In the genomic region with DNA sequence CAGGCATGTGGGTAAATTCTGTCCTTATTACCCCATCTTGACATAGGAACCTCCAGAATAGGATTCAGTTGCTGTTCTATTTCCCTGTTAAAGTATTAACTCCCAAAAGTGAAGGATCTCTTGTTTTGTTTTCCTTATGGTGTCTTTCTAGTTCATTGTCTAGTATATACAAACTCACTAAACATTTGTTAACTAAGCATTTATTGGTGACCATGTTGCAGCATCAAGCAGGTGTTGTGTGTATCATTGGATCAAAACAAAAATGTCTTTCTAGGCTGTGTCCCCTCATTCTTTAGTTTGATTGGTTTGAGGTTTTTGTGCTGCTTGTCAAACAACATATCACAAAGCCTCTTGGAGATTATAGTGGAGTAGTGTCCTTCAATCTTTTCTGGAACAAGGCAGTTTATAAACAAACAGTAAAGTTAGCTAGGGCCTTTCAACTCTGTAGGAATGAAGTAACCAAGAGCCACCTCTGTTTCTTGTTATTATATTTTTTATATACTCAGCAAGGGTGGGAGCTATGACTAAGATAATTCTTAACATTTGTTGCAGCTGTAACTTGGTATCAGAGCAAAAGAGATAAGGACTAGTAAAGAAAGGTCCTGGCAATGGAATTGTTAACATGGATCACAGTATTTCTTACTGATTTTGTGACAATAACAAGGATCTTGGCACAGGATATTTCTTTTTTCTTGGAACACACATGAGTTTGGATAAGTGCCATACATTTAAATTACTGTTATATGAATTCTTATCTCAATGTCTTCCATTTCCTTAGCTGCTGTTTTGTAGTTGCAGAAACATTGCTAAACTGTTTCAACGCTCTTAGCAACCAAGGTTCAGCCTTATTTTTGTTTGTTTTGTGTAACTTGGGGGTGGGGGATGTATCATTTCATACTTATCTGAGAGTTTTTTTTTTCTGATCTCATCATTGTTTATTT, we compare ENCODE assay signal across 9 cellular contexts. TPM values are rescaled to one million over a fixed set of nuclear protein-coding genes. Genes with fewer than 3 reads are reported as not detected.
A peak's percentile ranks its signal among the peaks of the same experiment; 100 is the strongest.
DNase-seq lines count a peak whose midpoint lies in the region; ATAC-seq and TF ChIP-seq lines count a peak whose summit lies in the region.
"Had no signal": no experiment of that assay in that cellular context is flagged by ENCODE, and none has a peak within 500 bp of the region (broad histone marks: within the 10 kb centered on the region; RNA-seq: fewer than 3 reads in every experiment).

No MANE protein-coding gene starts in this region.

- H3K36me3 Mint-ChIP-seq in activated T-helper 2 cell treated with anti-CD3 and anti-CD28 coated beads, Interferon-gamma antibody, Interleukin-2, Interleukin-4, amounts not matched to agents 10 μg/mL and 5 μg/mL and 100 μg/mL, durations not matched to agents 14 hours and 24 hours and 36 hours (ENCODE audit: low read depth) = peaks cover 35% of the 10 kb centered on the region

- no peaks in the 10 kb centered on the region for H3K27me3 Mint-ChIP-seq in activated T-helper 2 cell treated with anti-CD3 and anti-CD28 coated beads, Interferon-gamma antibody, Interleukin-2, Interleukin-4, amounts not matched to agents 10 μg/mL and 5 μg/mL and 100 μg/mL, durations not matched to agents 14 hours and 24 hours and 36 hours (ENCODE audit: low read depth)

- WGBS in GM23248 (ENCODE audit: low coverage in 1 of 2, low lambda C conversion rate in 2 of 2, missing lambda C conversion rate in 2 of 2), 2 experiments = 24 to 45% methylated on average over 1 of the region's 1 CpG
- WGBS in heart right ventricle, 2 donors = 25 to 28% methylated on average over 1 of the region's 1 CpG

- H3K4me1 Mint-ChIP-seq in activated T-helper 2 cell treated with anti-CD3 and anti-CD28 coated beads, Interferon-gamma antibody, Interleukin-2, Interleukin-4, amounts not matched to agents 10 μg/mL and 5 μg/mL and 100 μg/mL, durations not matched to agents 14 hours and 24 hours and 36 hours (ENCODE audit: low read depth) = peaks cover 11% of the 10 kb centered on the region

- peak overlapping the region; percentile 26 for H3K4me2 ChIP-seq in GM23248 (ENCODE audit: unreplicated experiment)

- no peaks in the 10 kb centered on the region for H3K27me3 ChIP-seq in GM23248 (replicated peaks; ENCODE audit: insufficient read depth)
- H3K27me3 ChIP-seq in heart right ventricle = no peaks in the 10 kb centered on the region

- H4K20me1 ChIP-seq in GM23248 (ENCODE audit: insufficient read depth) = no peaks in the 10 kb centered on the region

- H2AFZ ChIP-seq in GM23248 = no peak overlapping the region

- peak overlapping the region; percentile 51 for H3K27ac Mint-ChIP-seq in activated T-helper 2 cell treated with anti-CD3 and anti-CD28 coated beads, Interferon-gamma antibody, Interleukin-2, Interleukin-4, amounts not matched to agents 10 μg/mL and 5 μg/mL and 100 μg/mL, durations not matched to agents 14 hours and 24 hours and 36 hours

- peaks cover 66% of the 10 kb centered on the region for H3K4me1 ChIP-seq in GM23248 (ENCODE audit: insufficient read depth)
- H3K4me1 ChIP-seq in heart right ventricle = peaks cover 0 to 75% (median 41%) of the 10 kb centered on the region in 9 donors

- H3K36me3 ChIP-seq in GM23248 (ENCODE audit: low read depth) (no peaks in the 10 kb centered on the region), heart right ventricle (peaks cover 0 to 29% (median 4%) of the 10 kb centered on the region in 9 donors)

- H3K27ac ChIP-seq in GM23248 (peak overlapping the region; percentile 74), heart right ventricle (peak overlapping the region in 9 of 10 donors; percentile 17 to 72 (median 66))

- H3K9ac ChIP-seq in GM23248 = peak overlapping the region; percentile 48

- H3K9me3 Mint-ChIP-seq in activated T-helper 2 cell treated with anti-CD3 and anti-CD28 coated beads, Interferon-gamma antibody, Interleukin-2, Interleukin-4, amounts not matched to agents 10 μg/mL and 5 μg/mL and 100 μg/mL, durations not matched to agents 14 hours and 24 hours and 36 hours = no peaks in the 10 kb centered on the region

- no peaks in the 10 kb centered on the region for H3K9me2 ChIP-seq in GM23248 (ENCODE audit: insufficient read depth)

- peaks cover 62% of the 10 kb centered on the region for H3F3A ChIP-seq in GM23248 (ENCODE audit: insufficient read depth)

- no peak for TF ChIP-seq CTCF in heart right ventricle (IDR thresholded peaks at IDR 0.05)
- TF ChIP-seq CTCF in retinal pigment epithelial cell (conservative IDR thresholded peaks at IDR 0.05; ENCODE audit: low read depth, low read length) = no peak

- H3K79me2 ChIP-seq in GM23248 (ENCODE audit: insufficient read depth) = peaks cover 69% of the 10 kb centered on the region

- intact Hi-C loops in activated T-helper 2 cell treated with anti-CD3 and anti-CD28 coated beads, Interferon-gamma antibody, Interleukin-2, Interleukin-4, amounts not matched to agents 10 μg/mL and 5 μg/mL and 100 μg/mL, durations not matched to agents 14 hours and 24 hours and 36 hours (cut with micrococcal nuclease) = no loop called here
- intact Hi-C loops in heart right ventricle (cut with DNase I) = loop anchor here in 3 of 10 donors (5.0 kb wide), 2 partner anchors 36 to 46 kb away; no protein-coding TSS in a partner anchor

- H3K9me3 ChIP-seq in GM23248 (ENCODE audit: low read depth) = no peaks in the 10 kb centered on the region
- no peaks in the 10 kb centered on the region for H3K9me3 ChIP-seq in heart right ventricle

- ATAC-seq in heart right ventricle (peak; percentile 36 to 80 (median 62)), HG03378 (IDR thresholded peaks at IDR 0.05; ENCODE audit: unreplicated experiment) (no peak)

- H3K4me3 Mint-ChIP-seq in activated T-helper 2 cell treated with anti-CD3 and anti-CD28 coated beads, Interferon-gamma antibody, Interleukin-2, Interleukin-4, amounts not matched to agents 10 μg/mL and 5 μg/mL and 100 μg/mL, durations not matched to agents 14 hours and 24 hours and 36 hours (ENCODE audit: low read depth) = no peak overlapping the region

- H3K4me3 ChIP-seq in GM23248 (0 out of 2 replicates have a peak overlapping the region, but pooled peaks have one; percentile 6), heart right ventricle (no peak overlapping the region), retinal pigment epithelial cell (ENCODE audit: low read length) (no peak overlapping the region)

- DNase-seq in GM23248 (peak; percentile 70), heart right ventricle (no peak), retinal pigment epithelial cell (ENCODE audit: low read depth) (peak; percentile 39), DMS79 treated with DMSO at 0.1 percent for 48 hours (lab: John Stamatoyannopoulos, UW) (no peak), NCI-H1105 treated with DMSO at 0.1 percent for 48 hours (lab: John Stamatoyannopoulos, UW) (no peak)
- no peak for DNase-seq in activated T-helper 2 cell treated with anti-CD3 and anti-CD28 coated beads, Interferon-gamma antibody, Interleukin-2, Interleukin-4, amounts not matched to agents 10 μg/mL and 5 μg/mL and 100 μg/mL, durations not matched to agents 14 hours and 24 hours and 36 hours (ENCODE audit: low spot score)
- no peak for DNase-seq in effector CD4-positive, alpha-beta T cell
- DNase-seq: NCI-H510A had no signal

- in situ Hi-C loops in GM23248 (cut with MboI) = no loop called here

RNA-seq across cellular contexts. Expression of a gene that starts 49.3 kb away (rescaled TPM):
- total RNA-seq in GM23248 (2014; rRNA removed; shearing (Covaris generic)) = 35.1 and 46.0 TPM in 2 replicates
- polyA plus RNA-seq in GM23248 (2016; fragmentation: Nextera tagmentation; extraction: Ambion mirVana) (47.2 and 47.7 TPM in 2 replicates), heart right ventricle (10 to 100 TPM in 1 of 2 donors, 1 to 10 TPM in 1; 5.4 to 21.6 TPM)
- 64.3 and 66.0 TPM in 2 replicates for total RNA-seq in activated T-helper 2 cell treated with anti-CD3 and anti-CD28 coated beads, Interferon-gamma antibody, Interleukin-2, Interleukin-4, amounts not matched to agents 10 μg/mL and 5 μg/mL and 100 μg/mL, durations not matched to agents 14 hours and 24 hours and 36 hours
- total RNA-seq in heart right ventricle = 10 to 100 TPM; 15.2 to 28.7 (median 18.2) TPM

Comparison
In these comparisons a context has a peak if more than half of its experiments do, and no peak if none do; other contexts are left out.
1. DNase-seq: peak in GM23248 (single experiment) and retinal pigment epithelial cell (single experiment); none in activated T-helper 2 cell treated with anti-CD3 and anti-CD28 coated beads, Interferon-gamma antibody, Interleukin-2, Interleukin-4, amounts not matched to agents 10 μg/mL and 5 μg/mL and 100 μg/mL, durations not matched to agents 14 hours and 24 hours and 36 hours (single experiment), heart right ventricle (0 of 2), DMS79 treated with DMSO at 0.1 percent for 48 hours (single experiment), NCI-H1105 treated with DMSO at 0.1 percent for 48 hours (single experiment) and effector CD4-positive, alpha-beta T cell (single experiment).